36 cellular contexts compared by ENCODE assay signal in genomic region chr14:31449136-31449535, GRCh38. TPM values are rescaled to one million over a fixed set of nuclear protein-coding genes. Genes with fewer than 3 reads are reported as not detected.
"Had no signal": no experiment of that assay in that cellular context is flagged by ENCODE, and none has a peak within 500 bp of the region (broad histone marks: within the 10 kb centered on the region; RNA-seq: fewer than 3 reads in every experiment).

No MANE protein-coding gene starts in this region.

- H3K4me3 ChIP-seq: adrenal gland, ascending aorta, cardiac muscle cell had no signal

- H3K4me1 ChIP-seq: ascending aorta had no signal

- H3K27me3 ChIP-seq: adrenal gland, ascending aorta, cardiac muscle cell had no signal

- DNase-seq: activated B cell treated with CpG ODN at 0.5 μM for 24 hours; activated CD4-positive, alpha-beta memory T cell treated with anti-CD3 and anti-CD28 coated beads for 36 hours; activated CD4-positive, alpha-beta T cell treated with anti-CD3 and anti-CD28 coated beads for 4 hours; activated CD4-positive, alpha-beta T cell treated with anti-CD3 and anti-CD28 coated beads, Interleukin-2, amount 10 ng/mL, durations not matched to agents 24 days and 14 days; activated CD4-positive, alpha-beta T cell treated with anti-CD3 and anti-CD28 coated beads, Interleukin-2, amount 50 U/mL, for 1 hour; activated CD4-positive, alpha-beta T cell treated with anti-CD3 and anti-CD28 coated beads, Interleukin-2, amount 50 U/mL, for 4 hours; activated CD4-positive, CD25-positive, alpha-beta regulatory T cell treated with anti-CD3 and anti-CD28 coated beads, Interleukin-2, amount 50 U/mL, for 72 hours; activated CD8-positive, alpha-beta memory T cell treated with anti-CD3 and anti-CD28 coated beads, Interleukin-2, amount 50 U/mL, for 4 hours; activated CD8-positive, alpha-beta T cell treated with anti-CD3 and anti-CD28 coated beads for 36 hours; activated effector memory CD4-positive, alpha-beta T cell treated with anti-CD3 and anti-CD28 coated beads, Interleukin-2, amount 50 U/mL, for 16 hours; activated gamma-delta T cell treated with Interleukin-2 at 50 U/mL for 16 hours; activated naive CD4-positive, alpha-beta T cell; activated naive CD4-positive, alpha-beta T cell treated with anti-CD3 and anti-CD28 coated beads for 36 hours; activated naive CD4-positive, alpha-beta T cell treated with anti-CD3 and anti-CD28 coated beads, Interleukin-2, amount 50 U/mL, for 16 hours; activated naive CD8-positive, alpha-beta T cell treated with anti-CD3 and anti-CD28 coated beads for 36 hours; activated T-cell treated with anti-CD3 and anti-CD28 coated beads for 4 hours; activated T-cell treated with anti-CD3 and anti-CD28 coated beads, Interleukin-2, amount 50 U/mL, for 1 hour; activated T-cell treated with anti-CD3 and anti-CD28 coated beads, Interleukin-2, amount 50 U/mL, for 4 hours; activated T-cell treated with anti-CD3 and anti-CD28 coated beads, Interleukin-2, amount 50 U/mL, for 72 hours; adrenal gland; amniotic stem cell; anterior cingulate cortex; cerebellar nuclear complex; T-cell; T-helper 17 cell had no signal

- FAIRE-seq: bronchial epithelial cell, TTC549 had no signal

- H3K9me3 ChIP-seq: adrenal gland, ascending aorta had no signal

- ATAC-seq: activated CD8-positive, alpha-beta T cell treated with anti-CD3 and anti-CD28 coated beads for 36 hours; activated naive CD4-positive, alpha-beta T cell treated with anti-CD3 and anti-CD28 coated beads, Interleukin-2, amount 50 U/mL, for 72 hours; activated T-cell treated with anti-CD3 and anti-CD28 coated beads, Interleukin-2, amount 50 U/mL, for 4 hours; activated T-cell treated with anti-CD3 and anti-CD28 coated beads, Interleukin-2, amount 50 U/mL, for 72 hours; activated T-helper 17 cell treated with anti-CD3 and anti-CD28 coated beads, Interleukin-2, amount 50 U/mL, for 72 hours; T-cell; T-helper 17 cell had no signal

- H3K27ac ChIP-seq: adrenal gland, cardiac muscle cell had no signal

RNA-seq across cellular contexts. Expression of gene GPR33, which starts 38.7 kb away (rescaled TPM):
- total RNA-seq: activated B cell treated with CpG ODN at 0.5 μM for 24 hours; activated CD4-positive, alpha-beta memory T cell treated with anti-CD3 and anti-CD28 coated beads for 36 hours; activated CD4-positive, alpha-beta T cell treated with anti-CD3 and anti-CD28 coated beads, Interleukin-2, amount 10 ng/mL, durations not matched to agents 24 days and 14 days; activated CD8-positive, alpha-beta memory T cell treated with anti-CD3 and anti-CD28 coated beads for 36 hours; activated CD8-positive, alpha-beta T cell treated with anti-CD3 and anti-CD28 coated beads for 36 hours; activated naive CD4-positive, alpha-beta T cell treated with anti-CD3 and anti-CD28 coated beads for 36 hours; activated naive CD4-positive, alpha-beta T cell treated with anti-CD3 and anti-CD28 coated beads, Interleukin-2, amount 50 U/mL, for 72 hours; activated naive CD8-positive, alpha-beta T cell treated with anti-CD3 and anti-CD28 coated beads for 36 hours; activated T-cell treated with anti-CD3 and anti-CD28 coated beads, Interleukin-2, amount 50 U/mL, for 4 hours; activated T-cell treated with anti-CD3 and anti-CD28 coated beads, Interleukin-2, amount 50 U/mL, for 72 hours; activated T-helper 1 cell treated with anti-CD3 and anti-CD28 coated beads, Interleukin-12 subunit alpha, Interleukin-12 subunit beta, Interleukin-2, Interleukin-4 antibody, amounts not matched to agents 30 ng/mL and 10 ng/mL and 1 ng/mL, durations not matched to agents 14 hours and 24 hours and 36 hours; activated T-helper 17 cell treated with anti-CD3 and anti-CD28 coated beads, Interleukin-2, amount 50 U/mL, for 72 hours; adrenal gland; ascending aorta; bronchial epithelial cell; cardiac muscle cell; chondrocyte; T-cell; T-helper 1 cell treated with Interleukin-12 subunit alpha and Interleukin-12 subunit beta and Interleukin-4 antibody, amounts not matched to agents 30 ng/mL and 1 ng/mL, for 36 hours; T-helper 17 cell; T-helper 2 cell treated with Interferon-gamma antibody and Interleukin-4, amounts not matched to agents 100 ng/mL and 5 ng/mL, for 36 hours had no signal
